Comparison of ENCODE assay signal across 22 cellular contexts in genomic region chr5:30113542-30113941, GRCh38.
DNase-seq lines count a peak whose midpoint lies in the region; ATAC-seq and TF ChIP-seq lines count a peak whose summit lies in the region.
"Had no signal": no experiment of that assay in that cellular context is flagged by ENCODE, and none has a peak within 500 bp of the region (broad histone marks: within the 10 kb centered on the region; RNA-seq: fewer than 3 reads in every experiment).

No MANE protein-coding gene starts in this region.

- H3K4me3 Mint-ChIP-seq in type B pancreatic cell = no peak overlapping the region
- H3K4me3 Mint-ChIP-seq: CD4-positive, CD25-positive, alpha-beta regulatory T cell; CD8-positive, alpha-beta memory T cell; HFFc6 had no signal

- H3K9me3 ChIP-seq in PC-3 (ENCODE audit: low read length) (no peaks in the 10 kb centered on the region), mucosa of descending colon (peaks cover 6% of the 10 kb centered on the region)
- H3K9me3 ChIP-seq: BE2C had no signal

- no peaks in the 10 kb centered on the region for H3K9me2 ChIP-seq in PC-3 (replicated peaks; ENCODE audit: low read length)

- H3K4me1 ChIP-seq in PC-3 (ENCODE audit: insufficient read depth, low read length) (peaks cover 12% of the 10 kb centered on the region), mucosa of descending colon (ENCODE audit: low read depth) (no peaks in the 10 kb centered on the region)
- H3K4me1 ChIP-seq: BE2C had no signal

- H3F3A ChIP-seq in PC-3 (ENCODE audit: low read length, unreplicated experiment) = no peaks in the 10 kb centered on the region

- no peak for TF ChIP-seq CTCF in PC-3 (conservative IDR thresholded peaks at IDR 0.05; ENCODE audit: low read depth, low read length)
- TF ChIP-seq CTCF in cardiac fibroblast (IDR thresholded peaks at IDR 0.05; ENCODE audit: low read depth, low read length) = no peak
- TF ChIP-seq CTCF in mucosa of descending colon (IDR thresholded peaks at IDR 0.05) = no peak
- no peak for TF ChIP-seq CTCF in type B pancreatic cell (conservative IDR thresholded peaks at IDR 0.05)

- intact Hi-C loops in PC-3 (cut with micrococcal nuclease) (no loop called here), mucosa of descending colon (cut with DNase I, micrococcal nuclease) (no loop called here)

- ATAC-seq in PC-3 (no peak), mucosa of descending colon (no peak), HG02798 (IDR thresholded peaks at IDR 0.05; ENCODE audit: poor library complexity, unreplicated experiment) (no peak)
- ATAC-seq: HCT116 had no signal

- H3K9ac ChIP-seq in PC-3 (ENCODE audit: low read length) = no peak overlapping the region

- 0 out of 2 replicates have a peak overlapping the region, but pooled peaks have one; percentile 29 for H3K4me2 ChIP-seq in PC-3 (ENCODE audit: low read length)

- peak; percentile 24 for DNase-seq in HS-27A (ENCODE audit: low read depth)
- DNase-seq in PC-3 = peak; percentile 47
- DNase-seq in cardiac fibroblast (ENCODE audit: low read depth in 2 of 2) = peak; percentile 6 to 34
- DNase-seq in mucosa of descending colon = no peak
- DNase-seq in erythroblast (lab: John Stamatoyannopoulos, UW) = no peak
- no peak for DNase-seq in type B pancreatic cell (ENCODE audit: extremely low spot score, unreplicated experiment)
- DNase-seq: ACHN; BE2C; C1 segment of cervical spinal cord; CD4-positive, CD25-positive, alpha-beta regulatory T cell; CD8-positive, alpha-beta memory T cell; COR-L47; DMS153; DMS79; GDM1; GOT3; H7; HFFc6; IMR-90; KBM-7 had no signal

- H3K4me3 ChIP-seq in PC-3 (ENCODE audit: low read length) = no peak overlapping the region
- no peak overlapping the region for H3K4me3 ChIP-seq in cardiac fibroblast (replicated peaks in 1 of 2; ENCODE audit: low read depth in 2 of 2, low read length in 2 of 2)
- H3K4me3 ChIP-seq in mucosa of descending colon = peak overlapping the region; percentile 9

- CTCF ChIA-PET in PC-3 (lab: Charles Lee) = no interaction called here

- no peak overlapping the region for H3K27ac ChIP-seq in PC-3 (ENCODE audit: low read length)

- no peak overlapping the region for H3K27ac Mint-ChIP-seq in type B pancreatic cell
- H3K27ac Mint-ChIP-seq: CD4-positive, CD25-positive, alpha-beta regulatory T cell; CD8-positive, alpha-beta memory T cell; HFFc6 had no signal

- no TSS peak for BruUV-seq in PC-3 (replicated peaks; lab: Mats Ljungman, UMichigan)

- H3K79me2 ChIP-seq in PC-3 (ENCODE audit: low read length) = no peaks in the 10 kb centered on the region

- no peak for TF ChIP-seq POLR2A in erythroblast (IDR thresholded peaks at IDR 0.05; ENCODE audit: low read length)

- H3K27me3 ChIP-seq in PC-3 (ENCODE audit: low read length) = no peaks in the 10 kb centered on the region
- H3K27me3 ChIP-seq: BE2C had no signal

- peak overlapping the region; percentile 36; the same call in 1 of the 2 replicates for H2AFZ ChIP-seq in PC-3 (ENCODE audit: low read length)

- no peaks in the 10 kb centered on the region for H3K4me1 Mint-ChIP-seq in type B pancreatic cell (ENCODE audit: unreplicated experiment)
- H3K4me1 Mint-ChIP-seq: CD4-positive, CD25-positive, alpha-beta regulatory T cell; CD8-positive, alpha-beta memory T cell had no signal

- POLR2A ChIA-PET in PC-3 (lab: Charles Lee; ENCODE audit: unreplicated experiment) = no interaction called here

- H3K9me3 Mint-ChIP-seq in type B pancreatic cell = no peaks in the 10 kb centered on the region

- H3K36me3 ChIP-seq in PC-3 (ENCODE audit: low read depth, low read length) = no peaks in the 10 kb centered on the region
- H3K36me3 ChIP-seq in mucosa of descending colon (ENCODE audit: low read depth) = no peaks in the 10 kb centered on the region
- H3K36me3 ChIP-seq: BE2C had no signal

- no peaks in the 10 kb centered on the region for H3K27me3 Mint-ChIP-seq in type B pancreatic cell
- H3K27me3 Mint-ChIP-seq: CD4-positive, CD25-positive, alpha-beta regulatory T cell; CD8-positive, alpha-beta memory T cell had no signal

- no peaks in the 10 kb centered on the region for H4K20me1 ChIP-seq in PC-3 (ENCODE audit: low read length)

- no peaks in the 10 kb centered on the region for H3K36me3 Mint-ChIP-seq in type B pancreatic cell
- H3K36me3 Mint-ChIP-seq: CD4-positive, CD25-positive, alpha-beta regulatory T cell; CD8-positive, alpha-beta memory T cell had no signal

Comparison
In these comparisons a context has a peak if more than half of its experiments do, and no peak if none do; other contexts are left out.
1. DNase-seq: peak in HS-27A (single experiment), PC-3 (single experiment) and cardiac fibroblast (2 of 2); none in mucosa of descending colon (0 of 3), erythroblast (0 of 2) and type B pancreatic cell (single experiment).